In the genomic region with DNA sequence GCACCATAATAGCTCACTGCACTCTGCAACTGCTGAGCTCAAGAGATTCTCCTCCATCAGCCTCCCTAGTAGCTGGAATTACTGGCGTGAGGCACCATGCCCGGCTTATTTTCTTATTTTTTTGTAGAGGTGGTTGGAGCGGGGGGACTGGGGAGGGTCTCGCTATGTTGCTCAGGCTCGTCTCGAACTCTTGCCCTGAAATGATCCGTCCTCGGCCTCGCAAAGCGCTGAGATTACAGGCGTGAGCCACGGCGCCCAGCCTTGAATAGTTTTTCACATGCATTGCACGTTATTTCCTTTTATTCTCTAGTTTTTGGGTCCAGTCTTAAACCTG, we compare ENCODE assay signal across 1 cellular context.
TF ChIP-seq lines count a peak whose summit lies in the region.

No MANE protein-coding gene starts in this region.

TF ChIP-seq in H1, 55 proteins besides CTCF, POLR2A, EP300 and RAD21:
- TF ChIP-seq KDM4A (IDR thresholded peaks at IDR 0.05; ENCODE audit: low read depth, low read length, severe bottlenecking) (no peak), BCL11A (IDR thresholded peaks at IDR 0.05; ENCODE audit: low read depth in 2 of 2, low read length in 2 of 2) (no peak), NRF1 (IDR thresholded peaks at IDR 0.05; ENCODE audit: low read depth, low read length) (no peak), JUN (IDR thresholded peaks at IDR 0.05; ENCODE audit: low read depth, low read length) (no peak), CBX5 (IDR thresholded peaks at IDR 0.05; ENCODE audit: low read depth, low read length) (no peak), POU5F1 (IDR thresholded peaks at IDR 0.05; ENCODE audit: low read depth, low read length) (no peak), RFX5 (IDR thresholded peaks at IDR 0.05; ENCODE audit: borderline replicate concordance, low read depth, low read length) (no peak), SIRT6 (IDR thresholded peaks at IDR 0.05; ENCODE audit: low read length) (no peak), SP1 (IDR thresholded peaks at IDR 0.05; ENCODE audit: low read depth, low read length) (no peak), FOSL1 (IDR thresholded peaks at IDR 0.05; ENCODE audit: insufficient read depth, low read depth, low read length) (no peak)
- TF ChIP-seq, protein P1, sequence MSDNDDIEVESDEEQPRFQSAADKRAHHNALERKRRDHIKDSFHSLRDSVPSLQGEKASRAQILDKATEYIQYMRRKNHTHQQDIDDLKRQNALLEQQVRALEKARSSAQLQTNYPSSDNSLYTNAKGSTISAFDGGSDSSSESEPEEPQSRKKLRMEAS (IDR thresholded peaks at IDR 0.05): no peak
